1 cellular context compared by ENCODE assay signal in the genomic region with DNA sequence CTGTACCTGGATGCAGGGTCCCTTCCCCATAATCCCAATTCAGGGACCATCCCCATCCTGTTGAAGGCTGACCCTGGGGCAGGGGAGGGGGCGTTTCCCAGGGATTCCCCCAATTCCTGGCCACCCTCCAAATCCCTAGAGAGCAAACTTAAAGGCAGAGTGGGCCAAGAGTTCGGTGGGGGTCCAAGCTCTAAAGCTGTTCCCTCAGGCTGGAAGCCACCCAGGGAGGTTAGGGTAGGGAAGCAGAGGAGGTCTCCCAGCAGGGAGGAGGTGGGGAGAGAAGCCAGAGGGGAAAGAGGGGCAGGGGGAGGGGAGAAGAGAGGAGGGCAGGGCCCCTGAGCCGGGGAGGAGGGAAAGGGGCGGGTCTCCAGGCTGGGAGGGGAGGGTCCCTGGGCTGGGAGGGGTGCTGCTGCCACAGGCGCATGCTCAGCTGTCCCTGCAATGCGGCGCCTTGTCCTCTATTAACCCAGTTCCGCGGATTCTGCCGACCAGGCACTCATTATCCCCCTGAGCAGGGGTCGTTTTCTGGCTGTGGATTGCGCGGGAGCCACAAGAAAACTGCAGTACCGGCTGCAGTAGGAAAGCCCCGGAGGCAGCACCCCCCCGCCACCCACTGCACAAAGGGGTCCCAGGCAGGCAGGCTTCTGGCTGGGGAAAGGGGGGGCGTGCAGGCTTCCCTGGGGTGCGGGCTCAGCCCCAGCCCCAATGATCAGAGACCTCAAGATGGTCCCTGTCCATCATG.
TF ChIP-seq lines count a peak whose summit lies in the region.

No MANE protein-coding gene starts in this region.

TF ChIP-seq in GM23338, 12 proteins besides CTCF, POLR2A, EP300 and RAD21 (continued from another document):
- TF ChIP-seq, protein P1, sequence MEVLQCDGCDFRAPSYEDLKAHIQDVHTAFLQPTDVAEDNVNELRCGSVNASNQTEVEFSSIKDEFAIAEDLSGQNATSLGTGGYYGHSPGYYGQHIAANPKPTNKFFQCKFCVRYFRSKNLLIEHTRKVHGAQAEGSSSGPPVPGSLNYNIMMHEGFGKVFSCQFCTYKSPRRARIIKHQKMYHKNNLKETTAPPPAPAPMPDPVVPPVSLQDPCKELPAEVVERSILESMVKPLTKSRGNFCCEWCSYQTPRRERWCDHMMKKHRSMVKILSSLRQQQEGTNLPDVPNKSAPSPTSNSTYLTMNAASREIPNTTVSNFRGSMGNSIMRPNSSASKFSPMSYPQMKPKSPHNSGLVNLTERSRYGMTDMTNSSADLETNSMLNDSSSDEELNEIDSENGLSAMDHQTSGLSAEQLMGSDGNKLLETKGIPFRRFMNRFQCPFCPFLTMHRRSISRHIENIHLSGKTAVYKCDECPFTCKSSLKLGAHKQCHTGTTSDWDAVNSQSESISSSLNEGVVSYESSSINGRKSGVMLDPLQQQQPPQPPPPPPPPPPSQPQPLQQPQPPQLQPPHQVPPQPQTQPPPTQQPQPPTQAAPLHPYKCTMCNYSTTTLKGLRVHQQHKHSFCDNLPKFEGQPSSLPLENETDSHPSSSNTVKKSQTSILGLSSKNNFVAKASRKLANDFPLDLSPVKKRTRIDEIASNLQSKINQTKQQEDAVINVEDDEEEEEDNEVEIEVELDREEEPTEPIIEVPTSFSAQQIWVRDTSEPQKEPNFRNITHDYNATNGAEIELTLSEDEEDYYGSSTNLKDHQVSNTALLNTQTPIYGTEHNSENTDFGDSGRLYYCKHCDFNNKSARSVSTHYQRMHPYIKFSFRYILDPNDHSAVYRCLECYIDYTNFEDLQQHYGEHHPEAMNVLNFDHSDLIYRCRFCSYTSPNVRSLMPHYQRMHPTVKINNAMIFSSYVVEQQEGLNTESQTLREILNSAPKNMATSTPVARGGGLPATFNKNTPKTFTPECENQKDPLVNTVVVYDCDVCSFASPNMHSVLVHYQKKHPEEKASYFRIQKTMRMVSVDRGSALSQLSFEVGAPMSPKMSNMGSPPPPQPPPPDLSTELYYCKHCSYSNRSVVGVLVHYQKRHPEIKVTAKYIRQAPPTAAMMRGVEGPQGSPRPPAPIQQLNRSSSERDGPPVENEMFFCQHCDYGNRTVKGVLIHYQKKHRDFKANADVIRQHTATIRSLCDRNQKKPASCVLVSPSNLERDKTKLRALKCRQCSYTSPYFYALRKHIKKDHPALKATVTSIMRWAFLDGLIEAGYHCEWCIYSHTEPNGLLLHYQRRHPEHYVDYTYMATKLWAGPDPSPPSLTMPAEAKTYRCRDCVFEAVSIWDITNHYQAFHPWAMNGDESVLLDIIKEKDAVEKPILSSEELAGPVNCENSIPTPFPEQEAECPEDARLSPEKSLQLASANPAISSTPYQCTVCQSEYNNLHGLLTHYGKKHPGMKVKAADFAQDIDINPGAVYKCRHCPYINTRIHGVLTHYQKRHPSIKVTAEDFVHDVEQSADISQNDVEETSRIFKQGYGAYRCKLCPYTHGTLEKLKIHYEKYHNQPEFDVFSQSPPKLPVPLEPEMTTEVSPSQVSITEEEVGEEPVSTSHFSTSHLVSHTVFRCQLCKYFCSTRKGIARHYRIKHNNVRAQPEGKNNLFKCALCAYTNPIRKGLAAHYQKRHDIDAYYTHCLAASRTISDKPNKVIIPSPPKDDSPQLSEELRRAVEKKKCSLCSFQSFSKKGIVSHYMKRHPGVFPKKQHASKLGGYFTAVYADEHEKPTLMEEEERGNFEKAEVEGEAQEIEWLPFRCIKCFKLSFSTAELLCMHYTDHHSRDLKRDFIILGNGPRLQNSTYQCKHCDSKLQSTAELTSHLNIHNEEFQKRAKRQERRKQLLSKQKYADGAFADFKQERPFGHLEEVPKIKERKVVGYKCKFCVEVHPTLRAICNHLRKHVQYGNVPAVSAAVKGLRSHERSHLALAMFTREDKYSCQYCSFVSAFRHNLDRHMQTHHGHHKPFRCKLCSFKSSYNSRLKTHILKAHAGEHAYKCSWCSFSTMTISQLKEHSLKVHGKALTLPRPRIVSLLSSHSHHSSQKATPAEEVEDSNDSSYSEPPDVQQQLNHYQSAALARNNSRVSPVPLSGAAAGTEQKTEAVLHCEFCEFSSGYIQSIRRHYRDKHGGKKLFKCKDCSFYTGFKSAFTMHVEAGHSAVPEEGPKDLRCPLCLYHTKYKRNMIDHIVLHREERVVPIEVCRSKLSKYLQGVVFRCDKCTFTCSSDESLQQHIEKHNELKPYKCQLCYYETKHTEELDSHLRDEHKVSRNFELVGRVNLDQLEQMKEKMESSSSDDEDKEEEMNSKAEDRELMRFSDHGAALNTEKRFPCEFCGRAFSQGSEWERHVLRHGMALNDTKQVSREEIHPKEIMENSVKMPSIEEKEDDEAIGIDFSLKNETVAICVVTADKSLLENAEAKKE (CRISPR knock-in tag; IDR thresholded peaks at IDR 0.05), result no peak
- TF ChIP-seq POLR2AphosphoS5 (IDR thresholded peaks at IDR 0.05; ENCODE audit: low read depth) (peak; percentile 34; the same call in 1 of the 2 replicates), ZNF331 (CRISPR knock-in tag; IDR thresholded peaks at IDR 0.05; ENCODE audit: low read depth) (no peak), EZH2 (IDR thresholded peaks at IDR 0.05; ENCODE audit: low read depth, unreplicated experiment) (no peak), REST (IDR thresholded peaks at IDR 0.05; ENCODE audit: unreplicated experiment) (no peak), JUNB (IDR thresholded peaks at IDR 0.05; ENCODE audit: unreplicated experiment) (no peak)
